Comparison of ENCODE assay signal across 12 cellular contexts in the genomic region with DNA sequence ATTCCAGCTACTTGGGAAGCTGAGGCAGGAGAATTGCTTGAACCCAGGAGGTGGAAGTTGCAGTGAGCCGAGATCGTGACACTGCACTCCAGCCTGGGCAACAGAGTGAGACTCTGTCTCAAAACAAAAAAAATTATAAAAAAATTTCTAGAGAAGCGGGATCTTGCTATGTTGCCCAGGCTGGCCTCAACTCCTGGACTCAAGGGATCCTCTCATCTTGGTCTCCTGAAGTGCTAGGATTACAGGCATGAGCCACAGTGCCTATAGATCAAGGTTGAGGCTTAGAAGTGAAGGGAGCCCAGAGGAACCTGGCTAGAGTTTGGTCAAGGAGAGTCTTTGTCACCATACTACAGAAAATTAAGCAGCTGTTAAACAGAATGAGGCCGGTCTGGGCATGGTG. TPM values are rescaled to one million over a fixed set of nuclear protein-coding genes. Genes with fewer than 3 reads are reported as not detected.
DNase-seq lines count a peak whose midpoint lies in the region; ATAC-seq and TF ChIP-seq lines count a peak whose summit lies in the region.
"Had no signal": no experiment of that assay in that cellular context is flagged by ENCODE, and none has a peak within 500 bp of the region (broad histone marks: within the 10 kb centered on the region; RNA-seq: fewer than 3 reads in every experiment).

No MANE protein-coding gene starts in this region.

- peak overlapping the region; percentile 92 for H3K4me3 Mint-ChIP-seq in T-helper 2 cell treated with Interferon-gamma antibody and Interleukin-4, amounts not matched to agents 5 μg/mL and 100 μg/mL, for 36 hours
- peak overlapping the region; percentile 98 for H3K4me3 Mint-ChIP-seq in activated naive CD8-positive, alpha-beta T cell treated with anti-CD3 and anti-CD28 coated beads, Interleukin-2, amount 50 U/mL, for 24 hours
- H3K4me3 Mint-ChIP-seq in osteocyte (ENCODE audit: unreplicated experiment), result peak overlapping the region; percentile 98

- DNase-seq in T-helper 2 cell treated with Interferon-gamma antibody and Interleukin-4, amounts not matched to agents 5 μg/mL and 100 μg/mL, for 36 hours (ENCODE audit: low spot score), result no peak
- DNase-seq in T-helper 2 cell, result no peak
- DNase-seq in activated naive CD8-positive, alpha-beta T cell treated with anti-CD3 and anti-CD28 coated beads, Interleukin-2, amount 50 U/mL, for 24 hours, result no peak
- DNase-seq in osteocyte (ENCODE audit: extremely low spot score, unreplicated experiment), result no peak
- DNase-seq in HPDE6-E6E7 (ENCODE audit: extremely low spot score), result no peak
- no peak for DNase-seq in stimulated activated naive CD4-positive, alpha-beta T cell (lab: John Stamatoyannopoulos, UW)
- no peak for DNase-seq in stimulated activated CD4-positive, alpha-beta T cell treated with anti-CD3 and anti-CD28 coated beads, Interleukin-4, amount 100 ng/mL, for 4 hours
- DNase-seq: cerebellar nuclear complex, DMS79 treated with DMSO at 0.1 percent for 48 hours, PC-3 had no signal

- peak overlapping the region; percentile 78; the same call in 1 of the 2 replicates for H2AFZ ChIP-seq in KMS-11 (ENCODE audit: low read depth)

- no peak overlapping the region for H3K27ac ChIP-seq in KMS-11

- no peaks in the 10 kb centered on the region for H3K27me3 Mint-ChIP-seq in T-helper 2 cell treated with Interferon-gamma antibody and Interleukin-4, amounts not matched to agents 5 μg/mL and 100 μg/mL, for 36 hours (ENCODE audit: low read depth)
- H3K27me3 Mint-ChIP-seq in activated naive CD8-positive, alpha-beta T cell treated with anti-CD3 and anti-CD28 coated beads, Interleukin-2, amount 50 U/mL, for 24 hours, result no peaks in the 10 kb centered on the region
- no peaks in the 10 kb centered on the region for H3K27me3 Mint-ChIP-seq in osteocyte (ENCODE audit: unreplicated experiment)

- H3K27ac Mint-ChIP-seq in T-helper 2 cell treated with Interferon-gamma antibody and Interleukin-4, amounts not matched to agents 5 μg/mL and 100 μg/mL, for 36 hours, result peak overlapping the region; percentile 97
- H3K27ac Mint-ChIP-seq in activated naive CD8-positive, alpha-beta T cell treated with anti-CD3 and anti-CD28 coated beads, Interleukin-2, amount 50 U/mL, for 24 hours, result peak overlapping the region; percentile 98
- peak overlapping the region; percentile 87 for H3K27ac Mint-ChIP-seq in osteocyte (ENCODE audit: unreplicated experiment)

- peaks cover 26% of the 10 kb centered on the region for H3K36me3 Mint-ChIP-seq in T-helper 2 cell treated with Interferon-gamma antibody and Interleukin-4, amounts not matched to agents 5 μg/mL and 100 μg/mL, for 36 hours (ENCODE audit: low read depth)
- peaks cover 31% of the 10 kb centered on the region for H3K36me3 Mint-ChIP-seq in activated naive CD8-positive, alpha-beta T cell treated with anti-CD3 and anti-CD28 coated beads, Interleukin-2, amount 50 U/mL, for 24 hours (ENCODE audit: low read depth)
- peaks cover 8% of the 10 kb centered on the region for H3K36me3 Mint-ChIP-seq in osteocyte (ENCODE audit: unreplicated experiment)

- TF ChIP-seq CTCF in KMS-11 (conservative IDR thresholded peaks at IDR 0.05; ENCODE audit: low read depth, low read length), result no peak
- TF ChIP-seq CTCF in osteocyte (IDR thresholded peaks at IDR 0.05), result no peak

- H3K4me3 ChIP-seq in KMS-11 (IDR thresholded peaks at IDR 0.05; ENCODE audit: insufficient read depth, low read depth, low read length), result no peak overlapping the region

- no peaks in the 10 kb centered on the region for H3K27me3 ChIP-seq in KMS-11 (ENCODE audit: insufficient read depth, low read depth)
- H3K27me3 ChIP-seq: esophagus muscularis mucosa had no signal

- H3K4me1 ChIP-seq in KMS-11 (ENCODE audit: low read depth, poor library complexity, severe bottlenecking), result peaks cover 22% of the 10 kb centered on the region

- no peaks in the 10 kb centered on the region for H3K36me3 ChIP-seq in KMS-11 (ENCODE audit: insufficient read depth)

- H3K79me2 ChIP-seq in KMS-11 (ENCODE audit: insufficient read depth, low read depth), result peaks cover 23% of the 10 kb centered on the region; the same call in 1 of the 2 replicates

- no peak overlapping the region for H3K4me2 ChIP-seq in KMS-11

- H3K4me1 Mint-ChIP-seq in T-helper 2 cell treated with Interferon-gamma antibody and Interleukin-4, amounts not matched to agents 5 μg/mL and 100 μg/mL, for 36 hours (ENCODE audit: low read depth), result peaks cover 21% of the 10 kb centered on the region
- H3K4me1 Mint-ChIP-seq in activated naive CD8-positive, alpha-beta T cell treated with anti-CD3 and anti-CD28 coated beads, Interleukin-2, amount 50 U/mL, for 24 hours, result peaks cover 39% of the 10 kb centered on the region
- peaks cover 26% of the 10 kb centered on the region for H3K4me1 Mint-ChIP-seq in osteocyte (ENCODE audit: unreplicated experiment)

- ATAC-seq in activated naive CD8-positive, alpha-beta T cell treated with anti-CD3 and anti-CD28 coated beads, Interleukin-2, amount 50 U/mL, for 24 hours, result no peak
- ATAC-seq: PC-3 had no signal

- no peaks in the 10 kb centered on the region for H3K9me3 Mint-ChIP-seq in T-helper 2 cell treated with Interferon-gamma antibody and Interleukin-4, amounts not matched to agents 5 μg/mL and 100 μg/mL, for 36 hours
- no peaks in the 10 kb centered on the region for H3K9me3 Mint-ChIP-seq in activated naive CD8-positive, alpha-beta T cell treated with anti-CD3 and anti-CD28 coated beads, Interleukin-2, amount 50 U/mL, for 24 hours
- no peaks in the 10 kb centered on the region for H3K9me3 Mint-ChIP-seq in osteocyte (ENCODE audit: unreplicated experiment)

- H4K20me1 ChIP-seq in KMS-11 (ENCODE audit: insufficient read depth), result no peaks in the 10 kb centered on the region

- no peak overlapping the region for H3K9ac ChIP-seq in KMS-11

RNA-seq across cellular contexts. Expression of a gene that starts 1.4 kb away (rescaled TPM):
- 26.4 and 28.5 TPM in 2 replicates for total RNA-seq in osteocyte

RNA-seq across cellular contexts. Expression of a gene that starts 17.7 kb away (rescaled TPM):
- total RNA-seq in osteocyte, result 37.2 and 44.3 TPM in 2 replicates
